In genomic region chr3:130470132-130470531, GRCh38 we compare ENCODE assay signal across 26 cellular contexts. TPM values are rescaled to one million over a fixed set of nuclear protein-coding genes. Genes with fewer than 3 reads are reported as not detected.
"Had no signal": no experiment of that assay in that cellular context is flagged by ENCODE, and none has a peak within 500 bp of the region (broad histone marks: within the 10 kb centered on the region; RNA-seq: fewer than 3 reads in every experiment).

No MANE protein-coding gene starts in this region.

- H3K9me3 ChIP-seq: ascending aorta, colonic mucosa, sigmoid colon, transverse colon, vagina had no signal

- DNase-seq: activated CD4-positive, CD25-positive, alpha-beta regulatory T cell treated with anti-CD3 and anti-CD28 coated beads, Interleukin-2, amount 50 U/mL, for 72 hours; activated gamma-delta T cell treated with Interleukin-2 at 50 U/mL for 16 hours; activated T-cell treated with anti-CD3 and anti-CD28 coated beads, Interleukin-2, amount 50 U/mL, for 1 hour; brain microvascular endothelial cell; central memory CD4-positive, alpha-beta T cell; colonic mucosa; erythroblast; foreskin melanocyte; immature natural killer cell; mesenchymal stem cell; naive thymus-derived CD4-positive, alpha-beta T cell; occipital lobe; posterior cingulate gyrus; retina; sigmoid colon; stimulated activated CD4-positive, alpha-beta T cell treated with anti-CD3 and anti-CD28 coated beads, Interleukin-2, amount 100 ng/mL, for 48 hours; stimulated activated CD8-positive, alpha-beta memory T cell treated with anti-CD3 and anti-CD28 coated beads, Interleukin-4, amount 100 ng/mL, for 48 hours; stimulated activated naive B cell treated with anti-CD40 and anti-IgM and Interleukin-4, amounts not matched to agents 10 μg/mL and 1 μg/mL and 100 μg/mL, for 72 hours; T-cell; transverse colon; WERI-Rb-1 had no signal

- H3K27ac Mint-ChIP-seq: activated naive CD4-positive, alpha-beta T cell treated with anti-CD3 and anti-CD28 coated beads, Interleukin-2, amount 50 U/mL, for 24 hours; immature natural killer cell; naive thymus-derived CD4-positive, alpha-beta T cell; stimulated activated naive B cell treated with anti-CD40 and anti-IgM and Interleukin-4, amounts not matched to agents 10 μg/mL and 1 μg/mL and 100 μg/mL, for 72 hours; T-cell; T-helper 2 cell treated with Interferon-gamma antibody and Interleukin-4, amounts not matched to agents 5 μg/mL and 100 μg/mL, for 36 hours had no signal

- H3K27ac ChIP-seq: ascending aorta, brain microvascular endothelial cell, colonic mucosa, sigmoid colon, transverse colon, vagina, WERI-Rb-1 had no signal

- H3K36me3 Mint-ChIP-seq: activated naive CD4-positive, alpha-beta T cell treated with anti-CD3 and anti-CD28 coated beads, Interleukin-2, amount 50 U/mL, for 24 hours; immature natural killer cell; naive thymus-derived CD4-positive, alpha-beta T cell; stimulated activated naive B cell treated with anti-CD40 and anti-IgM and Interleukin-4, amounts not matched to agents 10 μg/mL and 1 μg/mL and 100 μg/mL, for 72 hours; T-cell had no signal

- H3K4me3 Mint-ChIP-seq: activated naive CD4-positive, alpha-beta T cell treated with anti-CD3 and anti-CD28 coated beads, Interleukin-2, amount 50 U/mL, for 24 hours; immature natural killer cell; naive thymus-derived CD4-positive, alpha-beta T cell; neural crest cell; stimulated activated naive B cell treated with anti-CD40 and anti-IgM and Interleukin-4, amounts not matched to agents 10 μg/mL and 1 μg/mL and 100 μg/mL, for 72 hours; T-cell; T-helper 2 cell treated with Interferon-gamma antibody and Interleukin-4, amounts not matched to agents 5 μg/mL and 100 μg/mL, for 36 hours had no signal

- ATAC-seq: naive thymus-derived CD4-positive, alpha-beta T cell; stimulated activated naive B cell treated with anti-CD40 and anti-IgM and Interleukin-4, amounts not matched to agents 10 μg/mL and 1 μg/mL and 100 μg/mL, for 72 hours; T-cell had no signal

- H3K4me3 ChIP-seq: ascending aorta, colonic mucosa, sigmoid colon, transverse colon, vagina had no signal

- H3K4me1 ChIP-seq: ascending aorta, colonic mucosa, sigmoid colon, transverse colon, vagina had no signal

- H3K9me3 Mint-ChIP-seq: neural crest cell; T-helper 2 cell treated with Interferon-gamma antibody and Interleukin-4, amounts not matched to agents 5 μg/mL and 100 μg/mL, for 36 hours had no signal

- H3K36me3 ChIP-seq: ascending aorta, brain microvascular endothelial cell, colonic mucosa, sigmoid colon, transverse colon, vagina, WERI-Rb-1 had no signal

- H3K4me1 Mint-ChIP-seq: activated naive CD4-positive, alpha-beta T cell treated with anti-CD3 and anti-CD28 coated beads, Interleukin-2, amount 50 U/mL, for 24 hours; immature natural killer cell; naive thymus-derived CD4-positive, alpha-beta T cell; stimulated activated naive B cell treated with anti-CD40 and anti-IgM and Interleukin-4, amounts not matched to agents 10 μg/mL and 1 μg/mL and 100 μg/mL, for 72 hours; T-cell had no signal

RNA-seq across cellular contexts. Expression of gene COL6A6, which starts 46.8 kb away (rescaled TPM):
- total RNA-seq: ascending aorta, colonic mucosa, neural crest cell, vagina had no signal
